31 cellular contexts compared by ENCODE assay signal in the genomic region with DNA sequence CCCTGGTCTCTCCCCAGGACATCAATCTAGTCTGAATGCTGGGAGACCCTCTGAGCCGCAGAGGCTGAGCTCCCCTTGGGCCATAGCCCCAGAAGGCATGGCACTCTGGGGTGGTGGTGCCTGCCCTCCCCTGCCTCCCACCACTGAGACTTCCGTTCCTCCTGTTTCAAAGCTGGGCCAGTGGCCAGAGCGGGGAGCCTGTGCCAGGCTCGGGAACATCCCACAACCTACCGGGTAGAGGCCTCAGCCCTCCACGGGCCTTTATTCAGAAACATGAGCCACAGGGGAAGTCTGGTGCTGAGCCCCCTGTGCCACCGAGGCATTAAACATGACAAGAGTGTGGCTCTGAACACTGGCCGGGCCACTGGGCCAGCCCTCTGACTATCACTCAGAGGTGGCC. TPM values are rescaled to one million over a fixed set of nuclear protein-coding genes. Genes with fewer than 3 reads are reported as not detected.
"Had no signal": no experiment of that assay in that cellular context is flagged by ENCODE, and none has a peak within 500 bp of the region (broad histone marks: within the 10 kb centered on the region; RNA-seq: fewer than 3 reads in every experiment).

No MANE protein-coding gene starts in this region.

- H3K4me1 ChIP-seq: thyroid gland, upper lobe of right lung had no signal

- DNase-seq: activated CD4-positive, alpha-beta T cell treated with anti-CD3 and anti-CD28 coated beads for 36 hours; activated CD4-positive, alpha-beta T cell treated with anti-CD3 and anti-CD28 coated beads, Interleukin-2, amount 50 U/mL, for 48 hours; activated CD4-positive, CD25-positive, alpha-beta regulatory T cell; activated CD8-positive, alpha-beta memory T cell treated with anti-CD3 and anti-CD28 coated beads for 24 hours; activated effector memory CD4-positive, alpha-beta T cell treated with Interleukin-2 at 50 U/mL for 16 hours; activated naive CD4-positive, alpha-beta T cell treated with anti-CD3 and anti-CD28 coated beads for 36 hours; activated naive CD8-positive, alpha-beta T cell treated with anti-CD3 and anti-CD28 coated beads, Interleukin-2, amount 10 ng/mL, durations not matched to agents 7 days and 5 days; cortex of kidney; effector memory CD8-positive, alpha-beta T cell; foreskin fibroblast; immature natural killer cell; kidney; left colon; mucosa of descending colon; ovary; stimulated activated CD4-positive, alpha-beta T cell treated with anti-CD3 and anti-CD28 coated beads, Interleukin-12 subunit alpha, Interleukin-12 subunit beta, amount 100 ng/mL, for 4 hours; stimulated activated CD4-positive, alpha-beta T cell treated with anti-CD3 and anti-CD28 coated beads, Interleukin-4, amount 100 ng/mL, for 1 hour; thyroid gland; upper lobe of right lung had no signal

- H3K27ac Mint-ChIP-seq: activated CD4-positive, alpha-beta T cell treated with anti-CD3 and anti-CD28 coated beads for 36 hours; activated naive CD4-positive, alpha-beta T cell treated with anti-CD3 and anti-CD28 coated beads for 36 hours; activated naive CD8-positive, alpha-beta T cell treated with anti-CD3 and anti-CD28 coated beads, Interleukin-2, amount 10 ng/mL, durations not matched to agents 7 days and 5 days; brain; effector memory CD8-positive, alpha-beta T cell; immature natural killer cell; memory B cell; natural killer cell treated with Interleukin-12 subunit alpha and Interleukin-12 subunit beta and Interleukin-15 and Interleukin-18, amount 100 ng/mL, for 72 hours; progenitor cell of endocrine pancreas; stimulated activated effector memory CD8-positive, alpha-beta T cell treated with anti-CD3 and anti-CD28 coated beads, Interleukin-12 subunit alpha, Interleukin-12 subunit beta, amount 100 ng/mL, for 72 hours; stimulated activated naive CD8-positive, alpha-beta T cell treated with anti-CD3 and anti-CD28 coated beads, Interleukin-15, Interleukin-2, amounts not matched to agents 100 ng/mL and 50 ng/mL, for 24 hours had no signal

- H3K27ac ChIP-seq: ascending aorta, cardiac muscle cell, neutrophil, ovary, thyroid gland, upper lobe of right lung had no signal

- ATAC-seq: activated CD4-positive, alpha-beta T cell treated with anti-CD3 and anti-CD28 coated beads for 36 hours; effector memory CD8-positive, alpha-beta T cell; esophagus mucosa; left colon; mucosa of descending colon; natural killer cell treated with Interleukin-12 subunit alpha and Interleukin-12 subunit beta and Interleukin-15 and Interleukin-18, amount 100 ng/mL, for 72 hours; sciatic nerve; stimulated activated effector memory CD8-positive, alpha-beta T cell treated with anti-CD3 and anti-CD28 coated beads, Interleukin-12 subunit alpha, Interleukin-12 subunit beta, amount 100 ng/mL, for 72 hours; upper lobe of right lung had no signal

- H3K4me3 ChIP-seq: ascending aorta, cardiac muscle cell, mucosa of descending colon, ovary, skin epidermis, thyroid gland, upper lobe of right lung had no signal

- H3K9me3 Mint-ChIP-seq: activated naive CD4-positive, alpha-beta T cell treated with anti-CD3 and anti-CD28 coated beads for 36 hours; activated naive CD8-positive, alpha-beta T cell treated with anti-CD3 and anti-CD28 coated beads, Interleukin-2, amount 10 ng/mL, durations not matched to agents 7 days and 5 days; brain; effector memory CD8-positive, alpha-beta T cell; immature natural killer cell; memory B cell; natural killer cell treated with Interleukin-12 subunit alpha and Interleukin-12 subunit beta and Interleukin-15 and Interleukin-18, amount 100 ng/mL, for 72 hours; stimulated activated effector memory CD8-positive, alpha-beta T cell treated with anti-CD3 and anti-CD28 coated beads, Interleukin-12 subunit alpha, Interleukin-12 subunit beta, amount 100 ng/mL, for 72 hours; stimulated activated naive CD8-positive, alpha-beta T cell treated with anti-CD3 and anti-CD28 coated beads, Interleukin-15, Interleukin-2, amounts not matched to agents 100 ng/mL and 50 ng/mL, for 24 hours had no signal

- H3K4me1 Mint-ChIP-seq: activated CD4-positive, alpha-beta T cell treated with anti-CD3 and anti-CD28 coated beads for 36 hours; immature natural killer cell had no signal

- H3K27me3 ChIP-seq: ascending aorta, cardiac muscle cell, neutrophil, ovary, thyroid gland, upper lobe of right lung had no signal

- H3K36me3 Mint-ChIP-seq: immature natural killer cell; memory B cell; natural killer cell treated with Interleukin-12 subunit alpha and Interleukin-12 subunit beta and Interleukin-15 and Interleukin-18, amount 100 ng/mL, for 72 hours had no signal

- H3K4me3 Mint-ChIP-seq: activated CD4-positive, alpha-beta T cell treated with anti-CD3 and anti-CD28 coated beads for 36 hours; activated naive CD4-positive, alpha-beta T cell treated with anti-CD3 and anti-CD28 coated beads for 36 hours; activated naive CD8-positive, alpha-beta T cell treated with anti-CD3 and anti-CD28 coated beads, Interleukin-2, amount 10 ng/mL, durations not matched to agents 7 days and 5 days; brain; effector memory CD8-positive, alpha-beta T cell; immature natural killer cell; memory B cell; natural killer cell treated with Interleukin-12 subunit alpha and Interleukin-12 subunit beta and Interleukin-15 and Interleukin-18, amount 100 ng/mL, for 72 hours; stimulated activated effector memory CD8-positive, alpha-beta T cell treated with anti-CD3 and anti-CD28 coated beads, Interleukin-12 subunit alpha, Interleukin-12 subunit beta, amount 100 ng/mL, for 72 hours; stimulated activated naive CD8-positive, alpha-beta T cell treated with anti-CD3 and anti-CD28 coated beads, Interleukin-15, Interleukin-2, amounts not matched to agents 100 ng/mL and 50 ng/mL, for 24 hours had no signal

- H3K9me3 ChIP-seq: ascending aorta, mucosa of descending colon, neutrophil, ovary, thyroid gland, upper lobe of right lung had no signal

- H3K27me3 Mint-ChIP-seq: activated CD4-positive, alpha-beta T cell treated with anti-CD3 and anti-CD28 coated beads for 36 hours; activated naive CD8-positive, alpha-beta T cell treated with anti-CD3 and anti-CD28 coated beads, Interleukin-2, amount 10 ng/mL, durations not matched to agents 7 days and 5 days; brain; natural killer cell treated with Interleukin-12 subunit alpha and Interleukin-12 subunit beta and Interleukin-15 and Interleukin-18, amount 100 ng/mL, for 72 hours; progenitor cell of endocrine pancreas; stimulated activated naive CD8-positive, alpha-beta T cell treated with anti-CD3 and anti-CD28 coated beads, Interleukin-15, Interleukin-2, amounts not matched to agents 100 ng/mL and 50 ng/mL, for 24 hours had no signal

- H3K36me3 ChIP-seq: ascending aorta, cardiac muscle cell, neutrophil, ovary, thyroid gland had no signal

RNA-seq across cellular contexts. Expression of gene SLC6A9, which starts 31.8 kb away (rescaled TPM):
- polyA plus RNA-seq: immature natural killer cell had no signal
